8 cellular contexts compared by ENCODE assay signal in genomic region chr2:24409700-24410556, GRCh38. TPM values are rescaled to one million over a fixed set of nuclear protein-coding genes. Genes with fewer than 3 reads are reported as not detected.
DNase-seq lines count a peak whose midpoint lies in the region; ATAC-seq and TF ChIP-seq lines count a peak whose summit lies in the region.

No MANE protein-coding gene starts in this region.

- intact Hi-C loops in dorsolateral prefrontal cortex (cut with DNase I): loop anchor here in 1 of 2 donors (1.0 to 10.0 kb wide), 3 partner anchors 417 to 722 kb away; no protein-coding TSS in a partner anchor

- H3K27me3 ChIP-seq in dorsolateral prefrontal cortex: no peaks in the 10 kb centered on the region
- no peaks in the 10 kb centered on the region for H3K27me3 ChIP-seq in lung (ENCODE audit: control insufficient read depth, insufficient read depth)
- no peaks in the 10 kb centered on the region for H3K27me3 ChIP-seq in suprapubic skin

- DNase-seq in AG09309 (ENCODE audit: low read depth) (peak; percentile 28), GM13977 (ENCODE audit: low spot score) (peak; percentile 78), NCI-H2029 (lab: John Stamatoyannopoulos, UW) (peak; percentile 44), T follicular helper cell (ENCODE audit: low read depth) (peak; percentile 13), dorsolateral prefrontal cortex (peak in 3 of 10 donors; percentile 30 to 58 (median 43)), lung (ENCODE audit: low spot score) (peak; percentile 29), suprapubic skin (ENCODE audit: low spot score in 2 of 2) (no peak)

- 54% methylated on average over 13 of the region's 13 CpGs for WGBS in lung, 2 donors
- 43% methylated on average over 11 of the region's 13 CpGs for WGBS in suprapubic skin

- peak; percentile 85 for TF ChIP-seq CTCF in AG09309 (IDR thresholded peaks at IDR 0.05; ENCODE audit: control insufficient read depth, insufficient read depth, low read depth, low read length, missing control alignments)
- peak; percentile 81 for TF ChIP-seq CTCF in GM13977 (IDR thresholded peaks at IDR 0.05; ENCODE audit: extremely low read depth, insufficient read depth, missing control alignments)
- peak; percentile 59 to 94 (median 86) for TF ChIP-seq CTCF in dorsolateral prefrontal cortex (IDR thresholded peaks at IDR 0.05 in 54 of 56, conservative IDR thresholded peaks at IDR 0.05 in 2 of 56; ENCODE audit: low read depth in 1 of 56, partially characterized antibody in 56 of 56)
- TF ChIP-seq CTCF in lung (IDR thresholded peaks at IDR 0.05; ENCODE audit: control extremely low read depth, extremely low read depth): peak; percentile 84
- TF ChIP-seq CTCF in suprapubic skin (IDR thresholded peaks at IDR 0.05): peak; percentile 54 to 73

- H3K9me3 ChIP-seq in lung (ENCODE audit: control insufficient read depth in 2 of 2, insufficient read depth in 1 of 2, low read length in 1 of 2): no peaks in the 10 kb centered on the region
- no peaks in the 10 kb centered on the region for H3K9me3 ChIP-seq in suprapubic skin

- in situ Hi-C loops in GM13977 (cut with MboI; ENCODE audit: low pct_unique_long_range_greater_than_20kb, low sequenced_read_pairs, unreplicated experiment): loop anchor here (10.0 to 25.0 kb wide), 2 partner anchors 415 to 727 kb away; no protein-coding TSS in a partner anchor

- no peak overlapping the region for H3K27ac ChIP-seq in dorsolateral prefrontal cortex
- no peak overlapping the region for H3K27ac ChIP-seq in lung (ENCODE audit: low read depth in 1 of 2, low read length in 1 of 2)
- no peak overlapping the region for H3K27ac ChIP-seq in suprapubic skin

- no peak for ATAC-seq in lung (ENCODE audit: insufficient read depth, low FRiP score)
- ATAC-seq in HG02870 (IDR thresholded peaks at IDR 0.05; ENCODE audit: unreplicated experiment): no peak

- H3K4me3 ChIP-seq in AG09309 (ENCODE audit: control insufficient read depth, low read depth, low read length) (no peak overlapping the region), dorsolateral prefrontal cortex (no peak overlapping the region), lung (no peak overlapping the region), suprapubic skin (no peak overlapping the region)

- no peak for TF ChIP-seq POLR2A in suprapubic skin (IDR thresholded peaks at IDR 0.05)

- H3K36me3 ChIP-seq in lung (ENCODE audit: control insufficient read depth in 2 of 2, insufficient read depth in 2 of 2, low read length in 2 of 2): no peaks in the 10 kb centered on the region
- no peaks in the 10 kb centered on the region for H3K36me3 ChIP-seq in suprapubic skin

- TF ChIP-seq EP300 in suprapubic skin (IDR thresholded peaks at IDR 0.05): no peak

- H3K4me1 ChIP-seq in lung (ENCODE audit: control insufficient read depth in 2 of 2, insufficient read depth in 2 of 2, low read length in 2 of 2) (no peaks in the 10 kb centered on the region), suprapubic skin (no peaks in the 10 kb centered on the region)

RNA-seq across cellular contexts. Expression of gene ITSN2, which starts 49.6 kb away (rescaled TPM):
- total RNA-seq in dorsolateral prefrontal cortex: 10 to 100 TPM; 46.9 to 77.8 (median 58.7) TPM
- total RNA-seq in lung: 10 to 100 TPM; 66.9 to 77.2 TPM
- 10 to 100 TPM; 34.3 to 42.1 TPM for polyA plus RNA-seq in lung
- total RNA-seq in suprapubic skin: 10 to 100 TPM; 65.8 to 92.6 (median 69.7) TPM

Comparison
In these comparisons a context has a peak if more than half of its experiments do, and no peak if none do; other contexts are left out.
1. DNase-seq: peak in AG09309 (single experiment), GM13977 (single experiment), NCI-H2029 (single experiment), T follicular helper cell (single experiment) and lung (single experiment); none in suprapubic skin (0 of 2).
2. Peak in every context shown above with its lines, with median percentiles within 50 percentile points of each other: CTCF ChIP-seq.